8 cellular contexts compared by ENCODE assay signal in genomic region chr20:45933231-45934045, GRCh38. TPM values are rescaled to one million over a fixed set of nuclear protein-coding genes. Genes with fewer than 3 reads are reported as not detected.
DNase-seq lines count a peak whose midpoint lies in the region; ATAC-seq and TF ChIP-seq lines count a peak whose summit lies in the region.

No MANE protein-coding gene starts in this region.

- peak overlapping the region; percentile 95 for H3K4me3 ChIP-seq in AG09309 (ENCODE audit: control insufficient read depth, low read depth, low read length)

- H3K4me1 Mint-ChIP-seq in brain: peaks cover 29% of the 10 kb centered on the region

- peak; percentile 40 for TF ChIP-seq CTCF in AG09309 (IDR thresholded peaks at IDR 0.05; ENCODE audit: control insufficient read depth, insufficient read depth, low read depth, low read length, missing control alignments)
- peak; percentile 32 to 50 for TF ChIP-seq CTCF in brain (conservative IDR thresholded peaks at IDR 0.05)

- peak; percentile 49 for ATAC-seq in GM21447 (IDR thresholded peaks at IDR 0.05; ENCODE audit: unreplicated experiment)
- peak; percentile 55 for ATAC-seq in sciatic nerve
- ATAC-seq in HG03045 (IDR thresholded peaks at IDR 0.05; ENCODE audit: unreplicated experiment): no peak

- no peak for DNase-seq in AG09309 (ENCODE audit: low read depth)
- DNase-seq in NCI-H2029 (lab: John Stamatoyannopoulos, UW): peak; percentile 75
- peak; percentile 28 for DNase-seq in T-helper 9 cell
- peak; percentile 86 for DNase-seq in iPS DF 19.7 (ENCODE audit: low read depth, low spot score)
- peak; percentile 83 for DNase-seq in sciatic nerve (ENCODE audit: low spot score)

- peaks cover 14% of the 10 kb centered on the region for H3K36me3 Mint-ChIP-seq in brain

- H3K9me3 Mint-ChIP-seq in brain: peaks cover 0 to 7% (median 0%) of the 10 kb centered on the region in 5 experiments

- intact Hi-C loops in sciatic nerve (cut with DNase I): no loop called here

- H3K27me3 Mint-ChIP-seq in brain: peaks cover 3% of the 10 kb centered on the region

- H3K27ac Mint-ChIP-seq in brain: peak overlapping the region; percentile 99 to 100 (median 100)

- peak overlapping the region; percentile 95 to 100 (median 98) for H3K4me3 Mint-ChIP-seq in brain

RNA-seq across cellular contexts. Expression of gene PCIF1, which starts 1.0 kb away (rescaled TPM):
- polyA plus RNA-seq in brain (ENCODE audit: insufficient read depth, low read depth, low replicate concordance): 90.9 TPM
- 38.2 TPM for total RNA-seq in sciatic nerve

RNA-seq across cellular contexts. Expression of gene PLTP, which starts 21.5 kb away (rescaled TPM):
- polyA plus RNA-seq in brain (ENCODE audit: insufficient read depth, low read depth, low replicate concordance): 65.5 TPM
- total RNA-seq in sciatic nerve: 95.4 TPM

RNA-seq across cellular contexts. Expression of gene ZNF335, which starts 38.6 kb away (rescaled TPM):
- 12.5 TPM for polyA plus RNA-seq in brain (ENCODE audit: insufficient read depth, low read depth, low replicate concordance)
- 22.3 TPM for total RNA-seq in sciatic nerve

RNA-seq across cellular contexts. Expression of gene CTSA, which starts 42.3 kb away (rescaled TPM):
- polyA plus RNA-seq in brain (ENCODE audit: insufficient read depth, low read depth, low replicate concordance): 89.7 TPM
- total RNA-seq in sciatic nerve: 87.4 TPM

RNA-seq across cellular contexts. Expression of gene NEURL2, which starts 42.4 kb away (rescaled TPM):
- 1.9 TPM for polyA plus RNA-seq in brain (ENCODE audit: insufficient read depth, low read depth, low replicate concordance)
- 8.9 TPM for total RNA-seq in sciatic nerve
